Comparison of ENCODE assay signal across 8 cellular contexts in genomic region chr9:109012876-109013677, GRCh38. TPM values are rescaled to one million over a fixed set of nuclear protein-coding genes. Genes with fewer than 3 reads are reported as not detected.
DNase-seq lines count a peak whose midpoint lies in the region; ATAC-seq and TF ChIP-seq lines count a peak whose summit lies in the region.

Gene CTNNAL1, minus strand, starts transcription at chr9:109013499. Its CDS starts 57 bp downstream, at chr9:109013442.

- peak; percentile 68 to 87 (median 84) for DNase-seq in CD4-positive, alpha-beta T cell
- DNase-seq in NOMO-1 treated with dmso at 0.1 percent for 144 hours (lab: John Stamatoyannopoulos, UW; ENCODE audit: unreplicated experiment) (peak; percentile 65), activated T-cell treated with anti-CD3 and anti-CD28 coated beads for 24 hours (ENCODE audit: low read depth) (peak; percentile 71), epithelial cell of prostate (ENCODE audit: low read depth, low spot score) (no peak)
- DNase-seq in stimulated activated CD8-positive, alpha-beta memory T cell treated with anti-CD3 and anti-CD28 coated beads, Interleukin-7, amount 100 ng/mL, for 4 hours (ENCODE audit: low read depth in 2 of 2): peak; percentile 69 to 87

- CTCF ChIA-PET in CD4-positive, alpha-beta T cell (lab: Charles Lee): no interaction called here

- H3K9me3 Mint-ChIP-seq in CD4-positive, alpha-beta T cell: no peaks in the 10 kb centered on the region

- ATAC-seq in CD4-positive, alpha-beta T cell (ENCODE audit: poor library complexity): peak; percentile 82
- ATAC-seq in GM19438 (IDR thresholded peaks at IDR 0.05; ENCODE audit: low read depth, unreplicated experiment): peak; percentile 71
- peak; percentile 47 for ATAC-seq in HG03565 (IDR thresholded peaks at IDR 0.05; ENCODE audit: unreplicated experiment)

- H3K27ac ChIP-seq in CD4-positive, alpha-beta T cell (ENCODE audit: low read depth, low read length): peak within 1 kb of the TSS; percentile 43
- H3K27ac ChIP-seq in epithelial cell of prostate: peak within 1 kb of the TSS; percentile 71

- no peaks in the 10 kb centered on the region for H3K27me3 ChIP-seq in CD4-positive, alpha-beta T cell (ENCODE audit: control insufficient read depth, insufficient read depth, low read length)
- H3K27me3 ChIP-seq in mucosa of stomach (ENCODE audit: control insufficient read depth, insufficient read depth, low read length): no peaks in the 10 kb centered on the region

- H3K4me3 ChIP-seq in mucosa of stomach (ENCODE audit: low read length): peak within 1 kb of the TSS; percentile 42

- H3K27ac Mint-ChIP-seq in CD4-positive, alpha-beta T cell: peak within 1 kb of the TSS; percentile 88

- no peak for TF ChIP-seq CTCF in CD4-positive, alpha-beta T cell (IDR thresholded peaks at IDR 0.05)

- intact Hi-C loops in CD4-positive, alpha-beta T cell (cut with DNase I, micrococcal nuclease): loop anchor here (2.0 to 5.0 kb wide), 5 partner anchors 78 to 108 kb away; partner anchors contain the start of genes ABITRAM (in 2 of the 2) and ELP1 (in 2 of the 2)

- peaks cover 10% of the 10 kb centered on the region for H3K27me3 Mint-ChIP-seq in CD4-positive, alpha-beta T cell

- no peaks in the 10 kb centered on the region for H3K36me3 ChIP-seq in mucosa of stomach (ENCODE audit: control insufficient read depth, insufficient read depth, low read length)

- peaks cover 32% of the 10 kb centered on the region for H3K4me1 Mint-ChIP-seq in CD4-positive, alpha-beta T cell (ENCODE audit: low read depth)

- H3K4me1 ChIP-seq in mucosa of stomach (ENCODE audit: control insufficient read depth, insufficient read depth, low read length): peaks cover 8% of the 10 kb centered on the region

- POLR2A ChIA-PET in CD4-positive, alpha-beta T cell (lab: Charles Lee): interaction anchor here (1.2 kb wide), 1 partner anchor 79 kb away, joined by 3 read pairs; the partner anchor contains the start of genes ABITRAM and ELP1

- no peaks in the 10 kb centered on the region for H3K9me3 ChIP-seq in CD4-positive, alpha-beta T cell (ENCODE audit: control insufficient read depth, low read length)
- no peaks in the 10 kb centered on the region for H3K9me3 ChIP-seq in mucosa of stomach (ENCODE audit: control insufficient read depth, low read length)

- peak within 1 kb of the TSS; percentile 100 for H3K4me3 Mint-ChIP-seq in CD4-positive, alpha-beta T cell

- peak within 1 kb of the TSS; percentile 73 for H3K9ac ChIP-seq in mucosa of stomach (ENCODE audit: low read length)

- H3K36me3 Mint-ChIP-seq in CD4-positive, alpha-beta T cell (ENCODE audit: low read depth): peaks cover 13% of the 10 kb centered on the region

RNA-seq across cellular contexts. Expression of gene CTNNAL1, which starts in this region (rescaled TPM):
- 1 to 10 TPM; 4.9 to 5.3 TPM for total RNA-seq in CD4-positive, alpha-beta T cell
